ENCODE assay signal across 1 cellular context in the genomic region with DNA sequence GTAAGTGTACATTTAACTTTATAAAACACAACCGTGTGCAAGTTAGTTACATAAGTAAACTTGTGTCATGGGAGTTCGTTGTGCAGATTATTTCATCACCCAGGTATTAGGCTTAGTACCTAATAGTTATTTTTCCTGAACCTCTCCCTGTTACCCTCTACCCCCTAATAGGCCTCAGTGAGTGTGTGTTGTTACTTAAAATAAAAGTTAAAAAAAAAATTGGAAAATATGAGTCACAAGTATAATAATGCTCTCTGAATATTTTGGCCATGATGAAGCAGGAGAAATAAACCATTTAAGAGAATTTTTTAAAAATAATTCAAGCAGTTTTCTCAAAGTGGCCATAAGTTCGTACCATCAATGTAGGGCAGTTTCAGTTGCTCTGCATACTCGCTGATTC.
TF ChIP-seq lines count a peak whose summit lies in the region.

No MANE protein-coding gene starts in this region.

TF ChIP-seq in SK-N-SH treated with all-trans-retinoic acid at 6 μM for 48 hours, 23 proteins besides CTCF, POLR2A, EP300 and RAD21 (continued from another document):
- no peak for TF ChIP-seq TOX (CRISPR knock-in tag; IDR thresholded peaks at IDR 0.05; ENCODE audit: borderline replicate concordance)
- TF ChIP-seq ISL1 (CRISPR knock-in tag; IDR thresholded peaks at IDR 0.05) = no peak
- TF ChIP-seq SNAI2 (CRISPR knock-in tag; IDR thresholded peaks at IDR 0.05) = no peak
- no peak for TF ChIP-seq ZNF8 (CRISPR knock-in tag; IDR thresholded peaks at IDR 0.05)
- TF ChIP-seq, protein P1, sequence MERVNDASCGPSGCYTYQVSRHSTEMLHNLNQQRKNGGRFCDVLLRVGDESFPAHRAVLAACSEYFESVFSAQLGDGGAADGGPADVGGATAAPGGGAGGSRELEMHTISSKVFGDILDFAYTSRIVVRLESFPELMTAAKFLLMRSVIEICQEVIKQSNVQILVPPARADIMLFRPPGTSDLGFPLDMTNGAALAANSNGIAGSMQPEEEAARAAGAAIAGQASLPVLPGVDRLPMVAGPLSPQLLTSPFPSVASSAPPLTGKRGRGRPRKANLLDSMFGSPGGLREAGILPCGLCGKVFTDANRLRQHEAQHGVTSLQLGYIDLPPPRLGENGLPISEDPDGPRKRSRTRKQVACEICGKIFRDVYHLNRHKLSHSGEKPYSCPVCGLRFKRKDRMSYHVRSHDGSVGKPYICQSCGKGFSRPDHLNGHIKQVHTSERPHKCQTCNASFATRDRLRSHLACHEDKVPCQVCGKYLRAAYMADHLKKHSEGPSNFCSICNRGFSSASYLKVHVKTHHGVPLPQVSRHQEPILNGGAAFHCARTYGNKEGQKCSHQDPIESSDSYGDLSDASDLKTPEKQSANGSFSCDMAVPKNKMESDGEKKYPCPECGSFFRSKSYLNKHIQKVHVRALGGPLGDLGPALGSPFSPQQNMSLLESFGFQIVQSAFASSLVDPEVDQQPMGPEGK (CRISPR knock-in tag; IDR thresholded peaks at IDR 0.05; ENCODE audit: borderline replicate concordance) = no peak
- no peak for TF ChIP-seq TSHZ2 (CRISPR knock-in tag; IDR thresholded peaks at IDR 0.05)
- no peak for TF ChIP-seq PPARA (CRISPR knock-in tag; IDR thresholded peaks at IDR 0.05; ENCODE audit: borderline replicate concordance)
- TF ChIP-seq ARNTL (CRISPR knock-in tag; IDR thresholded peaks at IDR 0.05; ENCODE audit: borderline replicate concordance, low read depth) = no peak
- TF ChIP-seq OSR1 (CRISPR knock-in tag; IDR thresholded peaks at IDR 0.05) = no peak
